In the genomic region with DNA sequence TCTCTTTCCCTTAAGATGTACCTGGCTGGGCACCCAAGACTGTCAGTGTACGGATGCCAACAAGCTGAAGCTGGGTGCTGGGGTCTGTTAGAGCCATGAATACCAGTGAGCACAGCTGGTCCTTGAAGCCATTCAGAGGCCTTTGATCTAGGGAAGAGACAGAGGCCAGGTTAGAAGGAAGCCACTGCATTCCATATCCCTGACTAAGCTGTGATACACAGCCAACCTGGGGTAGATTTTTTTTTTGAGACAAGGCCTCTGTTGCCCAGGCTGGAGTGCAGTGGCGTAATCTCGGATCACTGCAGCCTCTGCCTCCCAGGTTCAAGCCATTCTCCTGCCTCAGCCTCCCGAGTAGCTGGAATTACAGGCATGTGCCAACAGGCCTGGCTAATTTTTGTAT, we compare ENCODE assay signal across 15 cellular contexts. TPM values are rescaled to one million over a fixed set of nuclear protein-coding genes. Genes with fewer than 3 reads are reported as not detected.
DNase-seq lines count a peak whose midpoint lies in the region; ATAC-seq and TF ChIP-seq lines count a peak whose summit lies in the region.
"Had no signal": no experiment of that assay in that cellular context is flagged by ENCODE, and none has a peak within 500 bp of the region (broad histone marks: within the 10 kb centered on the region; RNA-seq: fewer than 3 reads in every experiment).

No MANE protein-coding gene starts in this region.

- no peak for DNase-seq in Caco-2
- DNase-seq in LHCN-M2 (ENCODE audit: low read depth), result peak; percentile 31
- DNase-seq in breast epithelium (ENCODE audit: low spot score in 2 of 2), result no peak
- DNase-seq in mesenchymal stem cell, result no peak
- no peak for DNase-seq in NCI-H345 (lab: John Stamatoyannopoulos, UW)
- DNase-seq in SKM-1 (lab: John Stamatoyannopoulos, UW; ENCODE audit: unreplicated experiment), result no peak
- no peak for DNase-seq in nucleus accumbens (lab: John Stamatoyannopoulos, UW)
- DNase-seq: activated B cell treated with CpG ODN at 0.5 μM for 24 hours, DMS79 treated with DMSO at 0.1 percent for 48 hours, glutamatergic neuron, NCI-H2171 treated with DMSO at 0.1 percent for 48 hours had no signal

- H2BK120ac ChIP-seq in mesenchymal stem cell (ENCODE audit: low read depth, low read length), result no peak overlapping the region

- H3K27ac Mint-ChIP-seq in Caco-2 (ENCODE audit: unreplicated experiment), result peak overlapping the region; percentile 6
- H3K27ac Mint-ChIP-seq: activated B cell treated with CpG ODN at 0.5 μM for 24 hours had no signal

- no peak overlapping the region for H2BK15ac ChIP-seq in mesenchymal stem cell (ENCODE audit: low read depth, poor library complexity, severe bottlenecking)

- peaks cover 5% of the 10 kb centered on the region; the same call in 1 of the 2 replicates for H3K4me1 ChIP-seq in Caco-2
- no peaks in the 10 kb centered on the region for H3K4me1 ChIP-seq in breast epithelium
- H3K4me1 ChIP-seq in mesenchymal stem cell (ENCODE audit: control insufficient read depth, insufficient read depth, low read depth, low read length), result peaks cover 2% of the 10 kb centered on the region

- H3K79me1 ChIP-seq in mesenchymal stem cell (replicated peaks; ENCODE audit: low read length, poor library complexity, severe bottlenecking), result peaks cover 27% of the 10 kb centered on the region

- no TSS peak for BruUV-seq in Caco-2 (replicated peaks; lab: Mats Ljungman, UMichigan)

- intact Hi-C loops in Caco-2 (cut with micrococcal nuclease; ENCODE audit: unreplicated experiment) (no loop called here), breast epithelium (cut with DNase I; ENCODE audit: low total_unique reads) (loop anchor here (10.0 kb wide), 1 partner anchor 78 kb away; no protein-coding TSS in a partner anchor)

- ATAC-seq in HG02763 (IDR thresholded peaks at IDR 0.05; ENCODE audit: unreplicated experiment), result no peak

- H3K36me3 ChIP-seq in Caco-2 (ENCODE audit: control insufficient read depth, insufficient read depth, low read length) (peaks cover 12% of the 10 kb centered on the region), breast epithelium (peaks cover 7% of the 10 kb centered on the region), mesenchymal stem cell (ENCODE audit: control insufficient read depth in 1 of 2, insufficient read depth in 2 of 2, low read depth in 1 of 2, low read length in 2 of 2) (peaks cover 71 to 99% of the 10 kb centered on the region in 2 experiments)

- no peak overlapping the region for H2BK5ac ChIP-seq in mesenchymal stem cell (ENCODE audit: low read depth, low read length, poor library complexity, severe bottlenecking)

- no peaks in the 10 kb centered on the region for H3K27me3 Mint-ChIP-seq in Caco-2 (ENCODE audit: insufficient read depth, unreplicated experiment)
- H3K27me3 Mint-ChIP-seq: activated B cell treated with CpG ODN at 0.5 μM for 24 hours; activated naive CD8-positive, alpha-beta T cell had no signal

- H3K27me3 ChIP-seq in Caco-2 (replicated peaks; ENCODE audit: control insufficient read depth, insufficient read depth, low read length) (no peaks in the 10 kb centered on the region), breast epithelium (no peaks in the 10 kb centered on the region), mesenchymal stem cell (ENCODE audit: control insufficient read depth in 1 of 2, insufficient read depth in 1 of 2, low read length in 2 of 2) (no peaks in the 10 kb centered on the region)
- H3K27me3 ChIP-seq: suprapubic skin had no signal

- H3K4me3 ChIP-seq in Caco-2 (ENCODE audit: low read depth, low read length) (no peak overlapping the region), breast epithelium (no peak overlapping the region), mesenchymal stem cell (ENCODE audit: insufficient read depth in 1 of 2, low read depth in 1 of 2, low read length in 2 of 2) (no peak overlapping the region)
- H3K4me3 ChIP-seq: SK-N-MC, suprapubic skin had no signal

- no peak overlapping the region for H4K8ac ChIP-seq in mesenchymal stem cell (ENCODE audit: low read length)

- WGBS in mesenchymal stem cell, result 88% methylated on average over 4 of the region's 4 CpGs

- H3K18ac ChIP-seq in mesenchymal stem cell (ENCODE audit: low read depth in 1 of 2, low read length in 2 of 2), result no peak overlapping the region

- H4K91ac ChIP-seq in mesenchymal stem cell (ENCODE audit: low read length), result no peak overlapping the region

- H3K36me3 Mint-ChIP-seq in Caco-2 (ENCODE audit: insufficient read depth, unreplicated experiment), result peaks cover 78% of the 10 kb centered on the region

- H2AFZ ChIP-seq in mesenchymal stem cell (ENCODE audit: low read depth, low read length), result no peak overlapping the region

- CTCF ChIA-PET in Caco-2 (lab: Charles Lee), result interaction anchor here (0.7 kb wide), 1 partner anchor 220 kb away, joined by 3 read pairs; a partner anchor contains a TSS

- no peak overlapping the region for H3K23ac ChIP-seq in mesenchymal stem cell (ENCODE audit: low read length in 2 of 2)

- no peak overlapping the region for H2AK5ac ChIP-seq in mesenchymal stem cell (ENCODE audit: low read length, severe bottlenecking)

- H3K4me1 Mint-ChIP-seq in Caco-2 (ENCODE audit: low read depth, unreplicated experiment), result no peaks in the 10 kb centered on the region
- H3K4me1 Mint-ChIP-seq: activated B cell treated with CpG ODN at 0.5 μM for 24 hours had no signal

- no peak overlapping the region for H3K4me3 Mint-ChIP-seq in Caco-2 (ENCODE audit: unreplicated experiment)
- H3K4me3 Mint-ChIP-seq: activated B cell treated with CpG ODN at 0.5 μM for 24 hours; activated naive CD8-positive, alpha-beta T cell had no signal

- no peak for TF ChIP-seq CTCF in Caco-2 (IDR thresholded peaks at IDR 0.05; ENCODE audit: insufficient read depth in 1 of 2, low read depth in 1 of 2, low read length in 1 of 2, severe bottlenecking in 1 of 2, unreplicated experiment in 1 of 2)
- no peak for TF ChIP-seq CTCF in breast epithelium (IDR thresholded peaks at IDR 0.05)

- TF ChIP-seq POLR2A in breast epithelium (IDR thresholded peaks at IDR 0.05), result no peak

- H3K9me3 Mint-ChIP-seq in Caco-2 (ENCODE audit: unreplicated experiment), result no peaks in the 10 kb centered on the region
- H3K9me3 Mint-ChIP-seq: activated B cell treated with CpG ODN at 0.5 μM for 24 hours had no signal

- no peak overlapping the region for H2BK12ac ChIP-seq in mesenchymal stem cell (ENCODE audit: low read length in 2 of 2)

- peak overlapping the region; percentile 37 for H3K9ac ChIP-seq in mesenchymal stem cell (ENCODE audit: low read length)

- no peak overlapping the region for H3K4me2 ChIP-seq in mesenchymal stem cell (ENCODE audit: low read length, poor library complexity, severe bottlenecking)

- H3K9me3 ChIP-seq in Caco-2, result no peaks in the 10 kb centered on the region
- H3K9me3 ChIP-seq in breast epithelium, result no peaks in the 10 kb centered on the region
- H3K9me3 ChIP-seq in mesenchymal stem cell (ENCODE audit: control insufficient read depth, low read length), result no peaks in the 10 kb centered on the region
- H3K9me3 ChIP-seq: suprapubic skin had no signal

- no peak overlapping the region for H3K4ac ChIP-seq in mesenchymal stem cell (ENCODE audit: low read depth in 1 of 2, low read length in 2 of 2)

- peak overlapping the region; percentile 55 to 62 for H3K27ac ChIP-seq in breast epithelium
- peak overlapping the region; percentile 9 for H3K27ac ChIP-seq in mesenchymal stem cell (ENCODE audit: low read length, poor library complexity, severe bottlenecking)
- H3K27ac ChIP-seq: SK-N-MC, suprapubic skin had no signal

- POLR2A ChIA-PET in Caco-2 (lab: Charles Lee), result no interaction called here

- H3K14ac ChIP-seq in mesenchymal stem cell (ENCODE audit: low read length in 2 of 2), result no peak overlapping the region

RNA-seq across cellular contexts. Expression of a gene that starts 20.8 kb away (rescaled TPM):
- 43.5 and 48.3 TPM in 2 replicates for total RNA-seq in Caco-2 (2022)
- 77.3 and 86.1 TPM in 2 replicates for total RNA-seq in LHCN-M2 (2014; rRNA removed)
- 59.4 TPM for polyA plus RNA-seq in LHCN-M2 (2012)
- total RNA-seq in breast epithelium, result 10 to 100 TPM; 21.6 to 53.1 (median 44.6) TPM
- 38.8 TPM for polyA plus RNA-seq in mesenchymal stem cell (2013, experiment 1 of 2)
- 39.7 TPM for polyA plus RNA-seq in mesenchymal stem cell (2013, experiment 2 of 2)

RNA-seq across cellular contexts. Expression of a gene that starts 20.9 kb away (rescaled TPM):
- total RNA-seq in Caco-2 (2022) (77.5 and 84.7 TPM in 2 replicates), LHCN-M2 (2014; rRNA removed) (34.4 and 38.3 TPM in 2 replicates), breast epithelium (10 to 100 TPM; 27.7 to 37.9 (median 36.7) TPM)
- 42.0 TPM for polyA plus RNA-seq in LHCN-M2 (2012)
- 60.5 TPM for polyA plus RNA-seq in mesenchymal stem cell (2013, experiment 1 of 2)
- 56.7 TPM for polyA plus RNA-seq in mesenchymal stem cell (2013, experiment 2 of 2)

RNA-seq across cellular contexts. Expression of a gene that starts 31.5 kb away (rescaled TPM):
- total RNA-seq in Caco-2 (2022) (105 and 112 TPM in 2 replicates), LHCN-M2 (2014; rRNA removed) (95.3 and 112 TPM in 2 replicates), breast epithelium (100 to 1,000 TPM in 1 of 3 donors, 10 to 100 TPM in 2; 73.0 to 109 (median 78.7) TPM)
- polyA plus RNA-seq in LHCN-M2 (2012), result 65.9 TPM
- polyA plus RNA-seq in mesenchymal stem cell (2013, experiment 1 of 2), result 64.0 TPM
- polyA plus RNA-seq in mesenchymal stem cell (2013, experiment 2 of 2), result 64.3 TPM

RNA-seq across cellular contexts. Expression of a gene that starts 32.0 kb away (rescaled TPM):
- total RNA-seq in Caco-2 (2022), result 11.4 and 11.7 TPM in 2 replicates
- 36.5 and 39.3 TPM in 2 replicates for total RNA-seq in LHCN-M2 (2014; rRNA removed)
- polyA plus RNA-seq in LHCN-M2 (2012), result 28.1 TPM
- 10 to 100 TPM in 2 of 3 donors, 1 to 10 TPM in 1; 9.9 to 14.7 (median 12.4) TPM for total RNA-seq in breast epithelium
- polyA plus RNA-seq in mesenchymal stem cell (2013, experiment 1 of 2), result 29.3 TPM
- 29.9 TPM for polyA plus RNA-seq in mesenchymal stem cell (2013, experiment 2 of 2)

RNA-seq across cellular contexts. Expression of a gene that starts 40.8 kb away (rescaled TPM):
- total RNA-seq in Caco-2 (2022), result 412 and 462 TPM in 2 replicates
- 1,289 and 1,520 TPM in 2 replicates for total RNA-seq in LHCN-M2 (2014; rRNA removed)
- 840 TPM for polyA plus RNA-seq in LHCN-M2 (2012)
- 100 to 1,000 TPM; 162 to 182 (median 171) TPM for total RNA-seq in breast epithelium
- 268 TPM for polyA plus RNA-seq in mesenchymal stem cell (2013, experiment 1 of 2)
- polyA plus RNA-seq in mesenchymal stem cell (2013, experiment 2 of 2), result 270 TPM
